ENCODE assay signal across 14 cellular contexts in genomic region chr10:24897326-24897926, GRCh38. TPM values are rescaled to one million over a fixed set of nuclear protein-coding genes. Genes with fewer than 3 reads are reported as not detected.
DNase-seq lines count a peak whose midpoint lies in the region; ATAC-seq and TF ChIP-seq lines count a peak whose summit lies in the region.
"Had no signal": no experiment of that assay in that cellular context is flagged by ENCODE, and none has a peak within 500 bp of the region (broad histone marks: within the 10 kb centered on the region; RNA-seq: fewer than 3 reads in every experiment).

No MANE protein-coding gene starts in this region.

- no peak for TF ChIP-seq CTCF in fibroblast of villous mesenchyme (IDR thresholded peaks at IDR 0.05; ENCODE audit: insufficient read depth, low read depth, low read length)

- peak; percentile 41 to 70 for ATAC-seq in activated T-cell treated with anti-CD3 and anti-CD28 coated beads, Interleukin-2, amount 50 U/mL, for 4 hours
- no peak for ATAC-seq in HG03378 (IDR thresholded peaks at IDR 0.05; ENCODE audit: unreplicated experiment)
- ATAC-seq: gastrocnemius medialis had no signal

- peaks cover under 1% of the 10 kb centered on the region for H3K9me3 Mint-ChIP-seq in activated T-cell treated with anti-CD3 and anti-CD28 coated beads, Interleukin-2, amount 50 U/mL, for 4 hours

- H3K4me3 Mint-ChIP-seq in activated T-cell treated with anti-CD3 and anti-CD28 coated beads, Interleukin-2, amount 50 U/mL, for 4 hours: no peak overlapping the region

- DNase-seq in AG20443 (ENCODE audit: low spot score) (peak; percentile 34), HT1080 (ENCODE audit: low read depth) (peak; percentile 76), fibroblast of villous mesenchyme (ENCODE audit: low read depth) (peak; percentile 65), ecto neural progenitor cell (ENCODE audit: low spot score) (no peak), NOMO-1 treated with dmso at 0.1 percent for 144 hours (lab: John Stamatoyannopoulos, UW; ENCODE audit: unreplicated experiment) (no peak), OCI-M2 (lab: John Stamatoyannopoulos, UW; ENCODE audit: unreplicated experiment) (no peak)
- DNase-seq in activated T-cell treated with anti-CD3 and anti-CD28 coated beads, Interleukin-2, amount 50 U/mL, for 4 hours: no peak
- DNase-seq: amygdala, DMS79, gastrocnemius medialis, NCI-H524, T1000, tibial artery had no signal

- no peak overlapping the region for H3K4me3 ChIP-seq in fibroblast of villous mesenchyme (ENCODE audit: low read depth, low read length)
- H3K4me3 ChIP-seq: gastrocnemius medialis, tibial artery had no signal

- H3K4me1 Mint-ChIP-seq in activated T-cell treated with anti-CD3 and anti-CD28 coated beads, Interleukin-2, amount 50 U/mL, for 4 hours (ENCODE audit: low read depth): peaks cover 65% of the 10 kb centered on the region

- H3K36me3 Mint-ChIP-seq in activated T-cell treated with anti-CD3 and anti-CD28 coated beads, Interleukin-2, amount 50 U/mL, for 4 hours (ENCODE audit: insufficient read depth): peaks cover 2% of the 10 kb centered on the region

- H3K27me3 Mint-ChIP-seq in activated T-cell treated with anti-CD3 and anti-CD28 coated beads, Interleukin-2, amount 50 U/mL, for 4 hours (ENCODE audit: low read depth): no peaks in the 10 kb centered on the region

RNA-seq across cellular contexts. Expression of gene PRTFDC1, which starts 55.0 kb away (rescaled TPM):
- 0.30 TPM in 1 of 2 replicates, not detected in the other for total RNA-seq in HT1080 (2014; rRNA removed; shearing (Covaris generic))
- polyA plus RNA-seq in HT1080 (2015; cell fraction: cytosol; rRNA removed): 0.17 and 0.35 TPM in 2 replicates
- polyA plus RNA-seq in HT1080 (2015; cell fraction: nucleus; rRNA removed): not detected in 2 replicates
- under 1 TPM; 0.16 to 0.47 (median 0.46) TPM for total RNA-seq in activated T-cell treated with anti-CD3 and anti-CD28 coated beads, Interleukin-2, amount 50 U/mL, for 4 hours
- total RNA-seq in fibroblast of villous mesenchyme: 13.4 and 14.8 TPM in 2 replicates

Comparison
In these comparisons a context has a peak if more than half of its experiments do, and no peak if none do; other contexts are left out.
1. DNase-seq: peak in AG20443 (single experiment), HT1080 (single experiment) and fibroblast of villous mesenchyme (single experiment); none in activated T-cell treated with anti-CD3 and anti-CD28 coated beads, Interleukin-2, amount 50 U/mL, for 4 hours (single experiment), ecto neural progenitor cell (single experiment), NOMO-1 treated with dmso at 0.1 percent for 144 hours (single experiment) and OCI-M2 (single experiment).